ENCODE assay signal across 19 cellular contexts in the genomic region with DNA sequence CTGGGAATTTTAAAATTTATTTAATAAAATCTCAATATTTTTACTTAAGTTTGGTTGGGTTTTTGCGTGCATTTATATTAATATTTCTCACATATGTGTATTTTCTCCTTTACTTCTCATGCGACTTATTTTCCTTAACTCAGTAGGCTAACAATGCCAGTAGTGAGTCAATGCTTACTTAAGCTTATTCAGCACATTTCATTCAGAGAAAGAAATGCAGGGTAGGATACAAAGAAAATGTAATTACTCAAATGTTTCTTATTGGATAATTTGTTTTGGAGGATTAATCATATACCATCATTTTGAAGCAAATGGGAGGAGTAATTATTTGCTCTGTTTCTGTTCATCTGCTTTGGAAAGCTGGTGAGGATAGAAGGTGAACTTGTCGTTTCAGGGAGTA.
DNase-seq lines count a peak whose midpoint lies in the region; ATAC-seq, FAIRE-seq and TF ChIP-seq lines count a peak whose summit lies in the region.
"Had no signal": no experiment of that assay in that cellular context is flagged by ENCODE, and none has a peak within 500 bp of the region (broad histone marks: within the 10 kb centered on the region; RNA-seq: fewer than 3 reads in every experiment).

No MANE protein-coding gene starts in this region.

- H3K27ac ChIP-seq in PC-3 (ENCODE audit: low read length), result no peak overlapping the region
- no peak overlapping the region for H3K27ac ChIP-seq in H1 (ENCODE audit: low read depth, low read length)
- H3K27ac ChIP-seq: C4-2B, GM23248 had no signal

- no peaks in the 10 kb centered on the region for H3K23me2 ChIP-seq in H1 (ENCODE audit: low read depth, low read length)

- TF ChIP-seq RAD21 in H1 (IDR thresholded peaks at IDR 0.05 in 1 of 2, conservative IDR thresholded peaks at IDR 0.05 in 1 of 2; ENCODE audit: low read depth in 2 of 2, low read length in 2 of 2), result no peak

- H3K9me2 ChIP-seq in PC-3 (replicated peaks; ENCODE audit: low read length), result no peaks in the 10 kb centered on the region

- H2BK20ac ChIP-seq in H1 (ENCODE audit: low read length), result no peak overlapping the region

- H3K9ac ChIP-seq in PC-3 (ENCODE audit: low read length) (no peak overlapping the region), H1 (replicated peaks in 1 of 4; ENCODE audit: extremely low read depth in 1 of 4, low read depth in 3 of 4, low read length in 3 of 4) (no peak overlapping the region)
- H3K9ac ChIP-seq: GM23248 had no signal

- H4K5ac ChIP-seq in H1 (ENCODE audit: insufficient read length, low read depth, low read length), result no peak overlapping the region

- H3K56ac ChIP-seq in H1 (replicated peaks; ENCODE audit: insufficient read length, low read depth, low read length), result no peak overlapping the region

- H3K23ac ChIP-seq in H1 (ENCODE audit: insufficient read length), result no peak overlapping the region

- 94% methylated on average over 3 of the region's 3 CpGs; no CpG with 5 or more reads in 1 of the 2 experiments for WGBS in H1 (ENCODE audit: extremely low coverage in 1 of 2, insufficient coverage in 1 of 2, insufficient read length in 1 of 2, insufficient replicate concordance in 2 of 2, low coverage in 1 of 2, low lambda C conversion rate in 2 of 2, missing lambda C conversion rate in 1 of 2), 2 experiments

- H3K79me2 ChIP-seq in PC-3 (ENCODE audit: low read length), result no peaks in the 10 kb centered on the region
- no peaks in the 10 kb centered on the region for H3K79me2 ChIP-seq in H1 (ENCODE audit: control insufficient read depth in 1 of 2, insufficient read depth in 2 of 2, low read length in 2 of 2)

- no peak for TF ChIP-seq POLR2A in H54 (IDR thresholded peaks at IDR 0.05; ENCODE audit: low read depth, low read length)
- TF ChIP-seq POLR2A in H1 (IDR thresholded peaks at IDR 0.05; ENCODE audit: control extremely low read depth in 1 of 2, low read depth in 2 of 2, low read length in 2 of 2), result no peak

- no peak overlapping the region for H2BK12ac ChIP-seq in H1 (ENCODE audit: low read depth, low read length)

- no peak overlapping the region for H4K8ac ChIP-seq in H1 (ENCODE audit: extremely low read depth, insufficient read depth, low read length)

- FAIRE-seq in H54 (lab: Jason Lieb, UNC) (peak; percentile 65), H1 (lab: Jason Lieb, UNC) (no peak)
- FAIRE-seq: GM12892, GM18507 had no signal

- CTCF ChIA-PET in PC-3 (lab: Charles Lee), result no interaction called here
- CTCF ChIA-PET in H1 (lab: Charles Lee; ENCODE audit: partially characterized antibody), result no interaction called here

- no peak overlapping the region for H3K4ac ChIP-seq in H1 (replicated peaks; ENCODE audit: insufficient read length, low read depth, low read length)

- H3K4me3 ChIP-seq in PC-3 (ENCODE audit: low read length) (no peak overlapping the region), H1 (ENCODE audit: extremely low read depth in 1 of 4, insufficient read depth in 2 of 4, low read depth in 3 of 4, low read length in 4 of 4) (no peak overlapping the region)
- H3K4me3 ChIP-seq: GM23248 had no signal

- no peak overlapping the region for H3K18ac ChIP-seq in H1 (ENCODE audit: extremely low read depth, low read length)

- H3K79me1 ChIP-seq in H1 (ENCODE audit: low read depth, low read length), result no peaks in the 10 kb centered on the region

- DNase-seq in H54 (ENCODE audit: insufficient read length, low spot score), result no peak
- no peak for DNase-seq in PC-3
- DNase-seq in H1 (ENCODE audit: low read depth in 1 of 2, low spot score in 2 of 2), result no peak
- no peak for DNase-seq in D341Med (ENCODE audit: low spot score)
- DNase-seq: AML-193; Caco-2; CD4-positive, alpha-beta T cell; DMS153; DMS79; GDM1; GM23248; H7; HFFc6 had no signal

- no peak overlapping the region for H2AK5ac ChIP-seq in H1 (ENCODE audit: low read depth, low read length)

- no peak overlapping the region for H3K14ac ChIP-seq in H1 (ENCODE audit: insufficient read length)

- no peaks in the 10 kb centered on the region for H3F3A ChIP-seq in PC-3 (ENCODE audit: low read length, unreplicated experiment)

- ATAC-seq in PC-3 (0 out of 2 replicates have a peak, but pooled peaks have one; percentile 16), HG02759 (IDR thresholded peaks at IDR 0.05; ENCODE audit: unreplicated experiment) (no peak), HG03342 (IDR thresholded peaks at IDR 0.05; ENCODE audit: unreplicated experiment) (no peak)
- ATAC-seq: HCT116 had no signal

- H3K4me2 ChIP-seq in PC-3 (ENCODE audit: low read length) (no peak overlapping the region), H1 (ENCODE audit: insufficient read depth in 1 of 2, low read depth in 2 of 2, low read length in 2 of 2) (no peak overlapping the region)

- H3K9me3 ChIP-seq in PC-3 (ENCODE audit: low read length) (peaks cover 1% of the 10 kb centered on the region; the same call in 1 of the 2 replicates), H1 (ENCODE audit: insufficient read depth in 2 of 2, low read depth in 1 of 2, low read length in 1 of 2) (no peaks in the 10 kb centered on the region)
- H3K9me3 ChIP-seq: Caco-2 had no signal

- TF ChIP-seq EP300 in H1 (IDR thresholded peaks at IDR 0.05; ENCODE audit: borderline replicate concordance in 1 of 2, low read depth in 2 of 2, low read length in 2 of 2), result no peak

- no peak overlapping the region for H2BK120ac ChIP-seq in H1 (replicated peaks; ENCODE audit: low read depth, low read length)

- H4K20me1 ChIP-seq in PC-3 (ENCODE audit: low read length), result no peaks in the 10 kb centered on the region
- no peaks in the 10 kb centered on the region for H4K20me1 ChIP-seq in H1 (replicated peaks in 1 of 2; ENCODE audit: control insufficient read depth in 1 of 2, insufficient read depth in 2 of 2, low read length in 2 of 2)

- BruUV-seq in PC-3 (replicated peaks; lab: Mats Ljungman, UMichigan), result no TSS peak

- TF ChIP-seq CTCF in PC-3 (conservative IDR thresholded peaks at IDR 0.05; ENCODE audit: low read depth, low read length) (no peak), H1 (IDR thresholded peaks at IDR 0.05; ENCODE audit: control extremely low read depth in 1 of 3, insufficient read depth in 1 of 3, low read depth in 1 of 3, low read length in 3 of 3) (no peak)

- H2AFZ ChIP-seq in PC-3 (ENCODE audit: low read length), result no peak overlapping the region
- H2AFZ ChIP-seq in H1 (ENCODE audit: low read length), result no peak overlapping the region
- H2AFZ ChIP-seq: GM23248 had no signal

- H3K36me3 ChIP-seq in PC-3 (ENCODE audit: low read depth, low read length) (no peaks in the 10 kb centered on the region), H1 (ENCODE audit: control insufficient read depth in 2 of 4, insufficient read depth in 4 of 4, low read length in 3 of 4) (no peaks in the 10 kb centered on the region)

- POLR2A ChIA-PET in PC-3 (lab: Charles Lee; ENCODE audit: unreplicated experiment) (no interaction called here), H1 (lab: Charles Lee; ENCODE audit: partially characterized antibody) (no interaction called here)

- no peak overlapping the region for H2BK15ac ChIP-seq in H1 (ENCODE audit: low read length)

- no peak overlapping the region for H2BK5ac ChIP-seq in H1 (ENCODE audit: low read depth, low read length)

- H3K4me1 ChIP-seq in PC-3 (ENCODE audit: insufficient read depth, low read length), result peaks cover 5% of the 10 kb centered on the region; the same call in 1 of the 2 replicates
- no peaks in the 10 kb centered on the region; a peak in 1 of 7 replicates for H3K4me1 ChIP-seq in H1 (replicated peaks in 1 of 4; ENCODE audit: control insufficient read depth in 3 of 4, insufficient read depth in 4 of 4, low read length in 3 of 4)
- H3K4me1 ChIP-seq: Caco-2 had no signal

- intact Hi-C loops in PC-3 (cut with micrococcal nuclease), result no loop called here

- no peaks in the 10 kb centered on the region for H3K27me3 ChIP-seq in PC-3 (ENCODE audit: low read length)
- no peaks in the 10 kb centered on the region for H3K27me3 ChIP-seq in H1 (replicated peaks in 1 of 4; ENCODE audit: control insufficient read depth in 3 of 4, extremely low read depth in 1 of 4, insufficient read depth in 3 of 4, low read length in 3 of 4)

- no peak overlapping the region for H4K91ac ChIP-seq in H1 (replicated peaks; ENCODE audit: insufficient read length, low read length)

TF ChIP-seq in H1, 55 proteins besides CTCF, POLR2A, EP300 and RAD21:
- TF ChIP-seq BACH1 (IDR thresholded peaks at IDR 0.05; ENCODE audit: low read length) (no peak), CHD2 (IDR thresholded peaks at IDR 0.05; ENCODE audit: low read length) (no peak), KDM5A (IDR thresholded peaks at IDR 0.05; ENCODE audit: low read length) (no peak), BRCA1 (IDR thresholded peaks at IDR 0.05; ENCODE audit: low read depth, low read length) (no peak), MAFK (IDR thresholded peaks at IDR 0.05; ENCODE audit: low read depth, low read length) (peak; percentile 33), HDAC2 (IDR thresholded peaks at IDR 0.05; ENCODE audit: borderline replicate concordance in 1 of 2, low read depth in 2 of 2, low read length in 2 of 2) (no peak), GABPA (IDR thresholded peaks at IDR 0.05; ENCODE audit: borderline replicate concordance, insufficient read depth, low read length) (no peak), YY1 (IDR thresholded peaks at IDR 0.05; ENCODE audit: low read depth, low read length) (no peak)
